In genomic region chr10:133090654-133091053, GRCh38 we compare ENCODE assay signal across 35 cellular contexts. TPM values are rescaled to one million over a fixed set of nuclear protein-coding genes. Genes with fewer than 3 reads are reported as not detected.
"Had no signal": no experiment of that assay in that cellular context is flagged by ENCODE, and none has a peak within 500 bp of the region (broad histone marks: within the 10 kb centered on the region; RNA-seq: fewer than 3 reads in every experiment).

No MANE protein-coding gene starts in this region.

- H3K4me1 Mint-ChIP-seq: activated naive CD8-positive, alpha-beta T cell treated with anti-CD3 and anti-CD28 coated beads, Interleukin-2, amount 50 U/mL, for 24 hours; T-helper 17 cell had no signal

- H3K36me3 Mint-ChIP-seq: activated naive CD4-positive, alpha-beta T cell treated with anti-CD3 and anti-CD28 coated beads, Interleukin-2, amount 50 U/mL, for 24 hours; activated naive CD8-positive, alpha-beta T cell treated with anti-CD3 and anti-CD28 coated beads for 36 hours had no signal

- H3K9me3 Mint-ChIP-seq: activated B cell treated with CpG ODN at 0.5 μM for 24 hours; activated CD8-positive, alpha-beta T cell treated with anti-CD3 and anti-CD28 coated beads for 36 hours; activated naive CD4-positive, alpha-beta T cell treated with anti-CD3 and anti-CD28 coated beads for 36 hours; activated naive CD4-positive, alpha-beta T cell treated with anti-CD3 and anti-CD28 coated beads, Interleukin-2, amount 50 U/mL, for 24 hours; activated naive CD8-positive, alpha-beta T cell treated with anti-CD3 and anti-CD28 coated beads for 36 hours; activated naive CD8-positive, alpha-beta T cell treated with anti-CD3 and anti-CD28 coated beads, Interleukin-2, amount 50 U/mL, for 24 hours; activated T-helper 1 cell treated with anti-CD3 and anti-CD28 coated beads, Interleukin-12 subunit alpha, Interleukin-12 subunit beta, Interleukin-2, Interleukin-4 antibody, amounts not matched to agents 30 ng/mL and 10 ng/mL and 1 ng/mL, durations not matched to agents 14 hours and 24 hours and 36 hours; activated T-helper 2 cell treated with anti-CD3 and anti-CD28 coated beads, Interferon-gamma antibody, Interleukin-2, Interleukin-4, amounts not matched to agents 10 μg/mL and 5 μg/mL and 100 μg/mL, durations not matched to agents 14 hours and 24 hours and 36 hours; dendritic cell treated with granulocyte-macrophage colony-stimulating factor and Interleukin-4, amounts not matched to agents 40 ng/mL and 50 ng/mL, for 4 days; effector memory CD8-positive, alpha-beta T cell; T-helper 2 cell treated with Interferon-gamma antibody and Interleukin-4, amounts not matched to agents 5 μg/mL and 100 μg/mL, for 36 hours had no signal

- H3K27ac ChIP-seq: adrenal gland, ascending aorta, breast epithelium, cardiac muscle cell, coronary artery, esophagus muscularis mucosa, foreskin keratinocyte, gastrocnemius medialis, heart left ventricle, WERI-Rb-1 had no signal

- H3K4me3 Mint-ChIP-seq: activated B cell treated with CpG ODN at 0.5 μM for 24 hours; activated CD8-positive, alpha-beta T cell treated with anti-CD3 and anti-CD28 coated beads for 36 hours; activated naive CD4-positive, alpha-beta T cell treated with anti-CD3 and anti-CD28 coated beads for 36 hours; activated naive CD4-positive, alpha-beta T cell treated with anti-CD3 and anti-CD28 coated beads, Interleukin-2, amount 50 U/mL, for 24 hours; activated naive CD8-positive, alpha-beta T cell treated with anti-CD3 and anti-CD28 coated beads for 36 hours; activated naive CD8-positive, alpha-beta T cell treated with anti-CD3 and anti-CD28 coated beads, Interleukin-2, amount 50 U/mL, for 24 hours; activated T-helper 1 cell treated with anti-CD3 and anti-CD28 coated beads, Interleukin-12 subunit alpha, Interleukin-12 subunit beta, Interleukin-2, Interleukin-4 antibody, amounts not matched to agents 30 ng/mL and 10 ng/mL and 1 ng/mL, durations not matched to agents 14 hours and 24 hours and 36 hours; dendritic cell treated with granulocyte-macrophage colony-stimulating factor and Interleukin-4, amounts not matched to agents 40 ng/mL and 50 ng/mL, for 4 days; effector memory CD8-positive, alpha-beta T cell; T-helper 17 cell; T-helper 2 cell treated with Interferon-gamma antibody and Interleukin-4, amounts not matched to agents 5 μg/mL and 100 μg/mL, for 36 hours had no signal

- H3K36me3 ChIP-seq: adrenal gland, ascending aorta, breast epithelium, cardiac muscle cell, esophagus muscularis mucosa, gastrocnemius medialis, heart left ventricle, WERI-Rb-1 had no signal

- DNase-seq: activated B cell treated with CpG ODN at 0.5 μM for 24 hours; activated CD4-positive, alpha-beta T cell treated with anti-CD3 and anti-CD28 coated beads for 48 hours; activated CD4-positive, alpha-beta T cell treated with anti-CD3 and anti-CD28 coated beads, Interleukin-2, amount 50 U/mL, for 1 hour; activated CD4-positive, alpha-beta T cell treated with anti-CD3 and anti-CD28 coated beads, Interleukin-2, amount 50 U/mL, for 48 hours; activated CD8-positive, alpha-beta memory T cell treated with anti-CD3 and anti-CD28 coated beads for 24 hours; activated CD8-positive, alpha-beta T cell treated with anti-CD3 and anti-CD28 coated beads for 36 hours; activated effector memory CD4-positive, alpha-beta T cell treated with anti-CD3 and anti-CD28 coated beads, Interleukin-2, amount 50 U/mL, for 16 hours; activated naive CD4-positive, alpha-beta T cell treated with anti-CD3 and anti-CD28 coated beads for 36 hours; activated naive CD8-positive, alpha-beta T cell treated with anti-CD3 and anti-CD28 coated beads for 36 hours; activated naive CD8-positive, alpha-beta T cell treated with anti-CD3 and anti-CD28 coated beads, Interleukin-2, amount 50 U/mL, for 24 hours; activated T-cell treated with anti-CD3 and anti-CD28 coated beads, Interleukin-2, amount 50 U/mL, for 48 hours; adrenal gland; central memory CD4-positive, alpha-beta T cell; cerebellar nuclear complex; effector CD4-positive, alpha-beta T cell; effector memory CD8-positive, alpha-beta T cell; erythroblast; foreskin keratinocyte; gastrocnemius medialis; heart left ventricle; T-helper 1 cell; T-helper 17 cell; T1000; WERI-Rb-1 had no signal

- H3K4me1 ChIP-seq: adrenal gland, ascending aorta, breast epithelium, foreskin keratinocyte had no signal

- H3K27ac Mint-ChIP-seq: activated B cell treated with CpG ODN at 0.5 μM for 24 hours; activated CD8-positive, alpha-beta T cell treated with anti-CD3 and anti-CD28 coated beads for 36 hours; activated naive CD4-positive, alpha-beta T cell treated with anti-CD3 and anti-CD28 coated beads for 36 hours; activated naive CD4-positive, alpha-beta T cell treated with anti-CD3 and anti-CD28 coated beads, Interleukin-2, amount 50 U/mL, for 24 hours; activated naive CD8-positive, alpha-beta T cell treated with anti-CD3 and anti-CD28 coated beads for 36 hours; activated naive CD8-positive, alpha-beta T cell treated with anti-CD3 and anti-CD28 coated beads, Interleukin-2, amount 50 U/mL, for 24 hours; activated T-helper 1 cell treated with anti-CD3 and anti-CD28 coated beads, Interleukin-12 subunit alpha, Interleukin-12 subunit beta, Interleukin-2, Interleukin-4 antibody, amounts not matched to agents 30 ng/mL and 10 ng/mL and 1 ng/mL, durations not matched to agents 14 hours and 24 hours and 36 hours; activated T-helper 2 cell treated with anti-CD3 and anti-CD28 coated beads, Interferon-gamma antibody, Interleukin-2, Interleukin-4, amounts not matched to agents 10 μg/mL and 5 μg/mL and 100 μg/mL, durations not matched to agents 14 hours and 24 hours and 36 hours; dendritic cell treated with granulocyte-macrophage colony-stimulating factor and Interleukin-4, amounts not matched to agents 40 ng/mL and 50 ng/mL, for 4 days; effector memory CD8-positive, alpha-beta T cell; T-helper 17 cell; T-helper 2 cell treated with Interferon-gamma antibody and Interleukin-4, amounts not matched to agents 5 μg/mL and 100 μg/mL, for 36 hours had no signal

- H3K9me3 ChIP-seq: adrenal gland, ascending aorta, breast epithelium, esophagus muscularis mucosa, gastrocnemius medialis, heart left ventricle had no signal

- H3K27me3 ChIP-seq: ascending aorta had no signal

- H3K4me3 ChIP-seq: adrenal gland, ascending aorta, breast epithelium, cardiac muscle cell, coronary artery, esophagus muscularis mucosa, gastrocnemius medialis, heart left ventricle had no signal

- ATAC-seq: activated CD4-positive, CD25-positive, alpha-beta regulatory T cell treated with anti-CD3 and anti-CD28 coated beads, Interleukin-2, amount 50 U/mL, for 24 hours; activated CD8-positive, alpha-beta T cell treated with anti-CD3 and anti-CD28 coated beads for 36 hours; activated naive CD8-positive, alpha-beta T cell treated with anti-CD3 and anti-CD28 coated beads, Interleukin-2, amount 50 U/mL, for 24 hours; effector memory CD8-positive, alpha-beta T cell; foreskin keratinocyte; gastrocnemius medialis; heart left ventricle; T-helper 17 cell had no signal

RNA-seq across cellular contexts. Expression of gene ADGRA1, which starts 2.9 kb away (rescaled TPM):
- total RNA-seq: activated B cell treated with CpG ODN at 0.5 μM for 24 hours; activated CD8-positive, alpha-beta T cell treated with anti-CD3 and anti-CD28 coated beads for 36 hours; activated naive CD4-positive, alpha-beta T cell treated with anti-CD3 and anti-CD28 coated beads for 36 hours; activated naive CD8-positive, alpha-beta T cell treated with anti-CD3 and anti-CD28 coated beads for 36 hours; activated T-helper 1 cell treated with anti-CD3 and anti-CD28 coated beads, Interleukin-12 subunit alpha, Interleukin-12 subunit beta, Interleukin-2, Interleukin-4 antibody, amounts not matched to agents 30 ng/mL and 10 ng/mL and 1 ng/mL, durations not matched to agents 14 hours and 24 hours and 36 hours; activated T-helper 2 cell treated with anti-CD3 and anti-CD28 coated beads, Interferon-gamma antibody, Interleukin-2, Interleukin-4, amounts not matched to agents 10 μg/mL and 5 μg/mL and 100 μg/mL, durations not matched to agents 14 hours and 24 hours and 36 hours; ascending aorta; foreskin keratinocyte; gastrocnemius medialis; T-helper 17 cell had no signal
